8 cellular contexts compared by ENCODE assay signal in genomic region chr3:142929109-142929508, GRCh38. TPM values are rescaled to one million over a fixed set of nuclear protein-coding genes. Genes with fewer than 3 reads are reported as not detected.
DNase-seq lines count a peak whose midpoint lies in the region; ATAC-seq and TF ChIP-seq lines count a peak whose summit lies in the region.

No MANE protein-coding gene starts in this region.

- ATAC-seq in HG03521 (IDR thresholded peaks at IDR 0.05; ENCODE audit: unreplicated experiment) (no peak), HG03342 (IDR thresholded peaks at IDR 0.05; ENCODE audit: unreplicated experiment) (no peak)

- peaks cover 3% of the 10 kb centered on the region for H3K27me3 Mint-ChIP-seq in type B pancreatic cell

- H3K4me3 ChIP-seq in H7 (ENCODE audit: insufficient read depth, low read depth, low read length), result no peak overlapping the region

- no peaks in the 10 kb centered on the region for H3K27me3 ChIP-seq in H7 (ENCODE audit: control insufficient read depth, insufficient read depth, low read length)

- no peaks in the 10 kb centered on the region for H3K36me3 Mint-ChIP-seq in type B pancreatic cell

- no peak overlapping the region for H3K4me3 Mint-ChIP-seq in type B pancreatic cell

- TF ChIP-seq CTCF in type B pancreatic cell (conservative IDR thresholded peaks at IDR 0.05), result peak; percentile 56

- no peak overlapping the region for H3K27ac Mint-ChIP-seq in type B pancreatic cell

- H3K4me1 Mint-ChIP-seq in type B pancreatic cell (ENCODE audit: unreplicated experiment), result no peaks in the 10 kb centered on the region

- no peaks in the 10 kb centered on the region for H3K9me3 Mint-ChIP-seq in type B pancreatic cell

- H3K36me3 ChIP-seq in H7 (replicated peaks; ENCODE audit: control insufficient read depth, insufficient read depth, low read length), result no peaks in the 10 kb centered on the region

- DNase-seq in DMS53 treated with DMSO at 0.1 percent for 48 hours (lab: John Stamatoyannopoulos, UW; ENCODE audit: unreplicated experiment) (peak; percentile 40), H7 (peak; percentile 54), NCI-H69 (lab: John Stamatoyannopoulos, UW) (peak; percentile 69), iPS DF 19.7 (ENCODE audit: low read depth, low spot score) (peak; percentile 28), type B pancreatic cell (ENCODE audit: extremely low spot score, unreplicated experiment) (no peak)
- peak; percentile 51 to 58 for DNase-seq in activated T-cell treated with anti-CD3 and anti-CD28 coated beads, Interleukin-2, amount 50 U/mL, for 48 hours

RNA-seq across cellular contexts. Expression of gene PAQR9, which starts 34.4 kb away (rescaled TPM):
- total RNA-seq in H7 (2014; rRNA removed; shearing (Covaris generic)), result 0.21 and 0.63 TPM in 2 replicates
- total RNA-seq in type B pancreatic cell (ENCODE audit: low replicate concordance), result 0.12 and 0.58 TPM in 2 replicates

RNA-seq across cellular contexts. Expression of gene PCOLCE2, which starts 40.2 kb away (rescaled TPM):
- total RNA-seq in H7 (2014; rRNA removed; shearing (Covaris generic)), result 9.4 and 18.3 TPM in 2 replicates
- total RNA-seq in type B pancreatic cell (ENCODE audit: low replicate concordance), result 1.0 and 7.2 TPM in 2 replicates
